ENCODE assay signal across 17 cellular contexts in the genomic region with DNA sequence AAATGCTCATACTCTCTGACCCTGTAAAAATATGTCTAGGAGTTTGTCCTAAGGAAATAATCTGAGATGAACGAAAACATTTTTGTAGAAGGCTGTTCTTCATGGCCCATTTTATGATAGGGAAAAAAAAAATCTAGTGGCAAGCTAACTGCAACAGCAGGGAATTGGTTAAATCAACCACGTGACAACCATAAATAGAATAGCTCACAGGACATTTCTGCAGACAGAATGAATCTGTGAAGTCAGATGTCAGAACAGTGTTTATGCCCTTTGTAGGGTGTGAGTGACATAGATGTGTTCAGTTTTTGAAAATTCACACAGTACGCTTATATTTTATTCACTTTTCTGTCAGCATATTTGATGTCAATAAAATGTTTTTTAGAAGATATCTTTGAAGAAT. TPM values are rescaled to one million over a fixed set of nuclear protein-coding genes. Genes with fewer than 3 reads are reported as not detected.
DNase-seq lines count a peak whose midpoint lies in the region; ATAC-seq and TF ChIP-seq lines count a peak whose summit lies in the region.
"Had no signal": no experiment of that assay in that cellular context is flagged by ENCODE, and none has a peak within 500 bp of the region (broad histone marks: within the 10 kb centered on the region; RNA-seq: fewer than 3 reads in every experiment).

No MANE protein-coding gene starts in this region.

- H3K9ac ChIP-seq in mesenchymal stem cell (ENCODE audit: low read length) (peak overlapping the region; percentile 50), GM23248 (no peak overlapping the region)
- H3K9ac ChIP-seq: BLaER1, KMS-11 had no signal

- no peak overlapping the region for H3K18ac ChIP-seq in mesenchymal stem cell (ENCODE audit: low read depth in 1 of 2, low read length in 2 of 2)

- no peak overlapping the region for H2AK5ac ChIP-seq in mesenchymal stem cell (ENCODE audit: low read length, severe bottlenecking)

- no peaks in the 10 kb centered on the region for H3K9me3 ChIP-seq in mesenchymal stem cell (ENCODE audit: control insufficient read depth, low read length)
- H3K9me3 ChIP-seq in tibial artery: no peaks in the 10 kb centered on the region
- no peaks in the 10 kb centered on the region for H3K9me3 ChIP-seq in GM23248 (ENCODE audit: low read depth)
- H3K9me3 ChIP-seq: BLaER1, body of pancreas had no signal

- 83% methylated on average over 2 of the region's 3 CpGs for WGBS in mesenchymal stem cell
- WGBS in GM23248 (ENCODE audit: low coverage in 1 of 2, low lambda C conversion rate in 2 of 2, missing lambda C conversion rate in 2 of 2), 2 experiments: 64 to 74% methylated on average over 3 of the region's 3 CpGs

- peaks cover 9% of the 10 kb centered on the region for H3F3A ChIP-seq in GM23248 (ENCODE audit: insufficient read depth)

- intact Hi-C loops in tibial artery (cut with DNase I; ENCODE audit: low total_unique reads) (no loop called here), left colon (cut with DNase I, micrococcal nuclease) (no loop called here)

- in situ Hi-C loops in SK-MEL-5 (cut with HindIII; ENCODE audit: low pct_unique_long_range_greater_than_20kb, low sequenced_read_pairs): no loop called here
- in situ Hi-C loops in GM23248 (cut with MboI): no loop called here

- H3K9me2 ChIP-seq in GM23248 (ENCODE audit: insufficient read depth): no peaks in the 10 kb centered on the region

- H4K20me1 ChIP-seq in GM23248 (ENCODE audit: insufficient read depth): no peaks in the 10 kb centered on the region
- H4K20me1 ChIP-seq: BLaER1 had no signal

- ATAC-seq in GM21786 (IDR thresholded peaks at IDR 0.05; ENCODE audit: unreplicated experiment): no peak
- ATAC-seq in left colon: no peak
- ATAC-seq: activated CD4-positive, CD25-positive, alpha-beta regulatory T cell treated with anti-CD3 and anti-CD28 coated beads, Interleukin-2, amount 50 U/mL, for 24 hours; body of pancreas; effector memory CD8-positive, alpha-beta T cell; foreskin keratinocyte had no signal

- no peaks in the 10 kb centered on the region for H3K27me3 ChIP-seq in mesenchymal stem cell (ENCODE audit: control insufficient read depth in 1 of 2, insufficient read depth in 1 of 2, low read length in 2 of 2)
- no peaks in the 10 kb centered on the region for H3K27me3 ChIP-seq in tibial artery
- H3K27me3 ChIP-seq in GM23248 (replicated peaks; ENCODE audit: insufficient read depth): no peaks in the 10 kb centered on the region
- H3K27me3 ChIP-seq: BLaER1, body of pancreas, foreskin keratinocyte had no signal

- H3K79me1 ChIP-seq in mesenchymal stem cell (replicated peaks; ENCODE audit: low read length, poor library complexity, severe bottlenecking): peaks cover 44% of the 10 kb centered on the region

- no peak overlapping the region for H3K14ac ChIP-seq in mesenchymal stem cell (ENCODE audit: low read length in 2 of 2)

- peaks cover 2% of the 10 kb centered on the region for H3K4me1 ChIP-seq in mesenchymal stem cell (ENCODE audit: control insufficient read depth, insufficient read depth, low read depth, low read length)
- H3K4me1 ChIP-seq in tibial artery: peaks cover 5 to 52% (median 25%) of the 10 kb centered on the region in 4 donors
- peaks cover 11% of the 10 kb centered on the region for H3K4me1 ChIP-seq in GM23248 (ENCODE audit: insufficient read depth)

- H2BK120ac ChIP-seq in mesenchymal stem cell (ENCODE audit: low read depth, low read length): no peak overlapping the region

- H3K23ac ChIP-seq in mesenchymal stem cell (ENCODE audit: low read length in 2 of 2): no peak overlapping the region

- no peak overlapping the region for H3K4ac ChIP-seq in mesenchymal stem cell (ENCODE audit: low read depth in 1 of 2, low read length in 2 of 2)

- H3K27ac ChIP-seq in mesenchymal stem cell (ENCODE audit: low read length, poor library complexity, severe bottlenecking): no peak overlapping the region
- peak overlapping the region; percentile 64 to 66 for H3K27ac ChIP-seq in tibial artery
- no peak overlapping the region for H3K27ac ChIP-seq in GM23248
- H3K27ac ChIP-seq: body of pancreas, foreskin keratinocyte, KMS-11 had no signal

- no peak overlapping the region for H4K91ac ChIP-seq in mesenchymal stem cell (ENCODE audit: low read length)

- no peak overlapping the region for H2BK15ac ChIP-seq in mesenchymal stem cell (ENCODE audit: low read depth, poor library complexity, severe bottlenecking)

- H3K4me3 ChIP-seq in mesenchymal stem cell (ENCODE audit: insufficient read depth in 1 of 2, low read depth in 1 of 2, low read length in 2 of 2) (no peak overlapping the region), tibial artery (no peak overlapping the region), GM23248 (no peak overlapping the region)
- H3K4me3 ChIP-seq: BLaER1, body of pancreas had no signal

- peaks cover 42% of the 10 kb centered on the region for H3K79me2 ChIP-seq in GM23248 (ENCODE audit: insufficient read depth)

- no peak overlapping the region for H2BK5ac ChIP-seq in mesenchymal stem cell (ENCODE audit: low read depth, low read length, poor library complexity, severe bottlenecking)

- H3K4me2 ChIP-seq in mesenchymal stem cell (ENCODE audit: low read length, poor library complexity, severe bottlenecking): no peak overlapping the region
- H3K4me2 ChIP-seq in GM23248 (ENCODE audit: unreplicated experiment): no peak overlapping the region
- H3K4me2 ChIP-seq: BLaER1, KMS-11 had no signal

- H2BK12ac ChIP-seq in mesenchymal stem cell (ENCODE audit: low read length in 2 of 2): no peak overlapping the region

- DNase-seq in SK-MEL-5 (ENCODE audit: low read depth, low spot score) (peak; percentile 67), epidermal melanocyte (ENCODE audit: insufficient read length, low spot score) (peak; percentile 54), mesenchymal stem cell (peak; percentile 43), tibial artery (no peak), GM23248 (no peak), left colon (no peak)
- DNase-seq: activated gamma-delta T cell; body of pancreas; effector memory CD8-positive, alpha-beta T cell; foreskin keratinocyte; NCI-H1436 treated with DMSO at 0.1 percent for 48 hours; NCI-H345; SIG-M5 had no signal

- peaks cover 68 to 84% of the 10 kb centered on the region in 2 experiments for H3K36me3 ChIP-seq in mesenchymal stem cell (ENCODE audit: control insufficient read depth in 1 of 2, insufficient read depth in 2 of 2, low read depth in 1 of 2, low read length in 2 of 2)
- peaks cover 53 to 74% (median 71%) of the 10 kb centered on the region in 3 donors for H3K36me3 ChIP-seq in tibial artery
- H3K36me3 ChIP-seq in GM23248 (ENCODE audit: low read depth): peaks cover 28% of the 10 kb centered on the region

- no peak overlapping the region for H4K8ac ChIP-seq in mesenchymal stem cell (ENCODE audit: low read length)

- TF ChIP-seq CTCF in tibial artery (IDR thresholded peaks at IDR 0.05): no peak

- no peak overlapping the region for H2AFZ ChIP-seq in mesenchymal stem cell (ENCODE audit: low read depth, low read length)
- no peak overlapping the region for H2AFZ ChIP-seq in GM23248

RNA-seq across cellular contexts. Expression of a gene that starts 16.1 kb away (rescaled TPM):
- 18.4 TPM in 2 replicates for total RNA-seq in SK-MEL-5 (2014; rRNA removed; shearing (Covaris generic))
- 76.3 and 91.2 TPM in 2 replicates for polyA plus RNA-seq in SK-MEL-5 (2015; cell fraction: cytosol; rRNA removed)
- 28.5 and 37.3 TPM in 2 replicates for polyA plus RNA-seq in SK-MEL-5 (2015; cell fraction: nucleus; rRNA removed)
- 92.7 TPM for polyA plus RNA-seq in mesenchymal stem cell (2013, experiment 1 of 2)
- polyA plus RNA-seq in mesenchymal stem cell (2013, experiment 2 of 2): 87.5 TPM
- 41.5 and 54.3 TPM in 2 replicates for total RNA-seq in GM23248 (2014; rRNA removed; shearing (Covaris generic))
- 98.5 and 107 TPM in 2 replicates for polyA plus RNA-seq in GM23248 (2016; fragmentation: Nextera tagmentation; extraction: Ambion mirVana)
- total RNA-seq in left colon: 10 to 100 TPM; 77.3 to 78.5 TPM

RNA-seq across cellular contexts. Expression of a gene that starts 16.5 kb away (rescaled TPM):
- 6.4 and 9.8 TPM in 2 replicates for total RNA-seq in SK-MEL-5 (2014; rRNA removed; shearing (Covaris generic))
- 16.5 and 20.3 TPM in 2 replicates for polyA plus RNA-seq in SK-MEL-5 (2015; cell fraction: cytosol; rRNA removed)
- polyA plus RNA-seq in SK-MEL-5 (2015; cell fraction: nucleus; rRNA removed): 23.5 and 32.8 TPM in 2 replicates
- 5.9 TPM for polyA plus RNA-seq in mesenchymal stem cell (2013, experiment 1 of 2)
- 5.5 TPM for polyA plus RNA-seq in mesenchymal stem cell (2013, experiment 2 of 2)
- 9.6 and 11.9 TPM in 2 replicates for total RNA-seq in GM23248 (2014; rRNA removed; shearing (Covaris generic))
- polyA plus RNA-seq in GM23248 (2016; fragmentation: Nextera tagmentation; extraction: Ambion mirVana): 9.9 and 11.3 TPM in 2 replicates
- total RNA-seq in left colon: 10 to 100 TPM; 11.3 to 11.6 TPM

RNA-seq across cellular contexts. Expression of a gene that starts 34.6 kb away (rescaled TPM):
- total RNA-seq in SK-MEL-5 (2014; rRNA removed; shearing (Covaris generic)): not detected in 2 replicates
- not detected in 2 replicates for polyA plus RNA-seq in SK-MEL-5 (2015; cell fraction: cytosol; rRNA removed)
- polyA plus RNA-seq in SK-MEL-5 (2015; cell fraction: nucleus; rRNA removed): not detected in 2 replicates
- polyA plus RNA-seq in mesenchymal stem cell (2013, experiment 1 of 2): not detected
- not detected for polyA plus RNA-seq in mesenchymal stem cell (2013, experiment 2 of 2)
- total RNA-seq in GM23248 (2014; rRNA removed; shearing (Covaris generic)): not detected in 2 replicates
- not detected in 2 replicates for polyA plus RNA-seq in GM23248 (2016; fragmentation: Nextera tagmentation; extraction: Ambion mirVana)
- total RNA-seq in left colon: not detected
- total RNA-seq: body of pancreas, foreskin keratinocyte had no signal
- polyA plus RNA-seq: foreskin keratinocyte had no signal

Comparison
In these comparisons a context has a peak if more than half of its experiments do, and no peak if none do; other contexts are left out.
1. DNase-seq: peak in SK-MEL-5 (single experiment), epidermal melanocyte (single experiment) and mesenchymal stem cell (single experiment); none in tibial artery (0 of 2), GM23248 (single experiment) and left colon (0 of 2).
2. H3K27ac ChIP-seq: peak in tibial artery (2 of 2); none in mesenchymal stem cell (single experiment) and GM23248 (single experiment).